1 cellular context compared by ENCODE assay signal in the genomic region with DNA sequence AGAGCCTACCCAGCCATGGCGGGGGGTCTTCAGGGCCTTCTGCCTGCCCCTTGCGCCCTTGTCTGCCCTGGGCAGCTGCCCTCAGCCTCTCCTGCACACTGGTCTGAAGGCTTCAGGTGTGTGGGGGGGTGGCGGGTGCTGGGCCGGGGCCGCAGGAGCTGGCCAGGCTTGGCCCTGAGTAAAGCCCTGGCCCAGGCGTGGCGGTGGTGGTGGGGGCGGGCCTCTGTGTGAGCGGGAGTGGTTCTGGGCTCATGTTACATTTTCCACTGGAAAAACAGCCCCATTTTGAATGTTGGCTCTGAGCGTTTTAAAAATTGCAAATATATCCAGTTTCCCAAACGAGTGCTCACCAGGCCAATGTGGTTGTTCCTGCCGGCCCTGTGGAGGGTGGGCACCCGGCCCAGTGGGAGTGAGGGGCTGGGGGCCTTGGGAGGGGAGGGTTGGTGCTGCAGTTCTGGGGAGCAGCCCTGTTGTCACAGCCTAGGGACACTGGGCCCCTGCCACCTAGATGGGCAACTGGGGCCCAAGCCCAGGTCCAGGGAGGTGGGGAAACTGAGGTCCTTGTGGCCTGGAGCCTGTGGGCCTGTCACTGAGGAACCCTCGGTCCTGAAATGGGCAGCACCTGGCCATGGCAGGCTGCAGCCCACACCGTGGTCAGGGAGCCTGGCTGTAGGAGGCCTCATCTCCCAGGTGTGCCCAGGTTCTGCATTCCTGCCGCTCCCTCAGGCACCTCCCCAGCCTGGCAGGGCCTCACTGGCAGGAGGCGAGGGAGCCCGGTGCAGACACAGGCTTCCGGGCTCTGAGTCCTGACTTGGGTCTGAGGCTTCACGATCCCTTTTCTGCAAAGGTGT.
TF ChIP-seq lines count a peak whose summit lies in the region.

No MANE protein-coding gene starts in this region.

TF ChIP-seq in HepG2, 621 proteins besides CTCF, POLR2A, EP300 and RAD21:
- TF ChIP-seq PLRG1 (conservative IDR thresholded peaks at IDR 0.05) = no peak
- TF ChIP-seq HMG20A (CRISPR knock-in tag; IDR thresholded peaks at IDR 0.05; ENCODE audit: borderline replicate concordance) = no peak
- no peak for TF ChIP-seq ZNF431 (CRISPR knock-in tag; IDR thresholded peaks at IDR 0.05; ENCODE audit: borderline replicate concordance, low read depth)
- TF ChIP-seq, protein P1, sequence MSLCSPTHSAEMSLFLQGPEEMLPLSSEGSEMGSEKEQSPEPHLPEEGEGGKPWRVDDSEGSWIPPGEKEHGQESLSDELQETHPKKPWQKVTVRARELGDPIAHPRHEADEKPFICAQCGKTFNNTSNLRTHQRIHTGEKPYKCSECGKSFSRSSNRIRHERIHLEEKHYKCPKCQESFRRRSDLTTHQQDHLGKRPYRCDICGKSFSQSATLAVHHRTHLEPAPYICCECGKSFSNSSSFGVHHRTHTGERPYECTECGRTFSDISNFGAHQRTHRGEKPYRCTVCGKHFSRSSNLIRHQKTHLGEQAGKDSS (CRISPR knock-in tag; IDR thresholded peaks at IDR 0.05; ENCODE audit: borderline replicate concordance, low read depth) = no peak
- TF ChIP-seq ZNF430 (CRISPR knock-in tag; IDR thresholded peaks at IDR 0.05) = no peak
- TF ChIP-seq, protein P2, sequence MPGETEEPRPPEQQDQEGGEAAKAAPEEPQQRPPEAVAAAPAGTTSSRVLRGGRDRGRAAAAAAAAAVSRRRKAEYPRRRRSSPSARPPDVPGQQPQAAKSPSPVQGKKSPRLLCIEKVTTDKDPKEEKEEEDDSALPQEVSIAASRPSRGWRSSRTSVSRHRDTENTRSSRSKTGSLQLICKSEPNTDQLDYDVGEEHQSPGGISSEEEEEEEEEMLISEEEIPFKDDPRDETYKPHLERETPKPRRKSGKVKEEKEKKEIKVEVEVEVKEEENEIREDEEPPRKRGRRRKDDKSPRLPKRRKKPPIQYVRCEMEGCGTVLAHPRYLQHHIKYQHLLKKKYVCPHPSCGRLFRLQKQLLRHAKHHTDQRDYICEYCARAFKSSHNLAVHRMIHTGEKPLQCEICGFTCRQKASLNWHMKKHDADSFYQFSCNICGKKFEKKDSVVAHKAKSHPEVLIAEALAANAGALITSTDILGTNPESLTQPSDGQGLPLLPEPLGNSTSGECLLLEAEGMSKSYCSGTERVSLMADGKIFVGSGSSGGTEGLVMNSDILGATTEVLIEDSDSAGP (CRISPR knock-in tag; IDR thresholded peaks at IDR 0.05; ENCODE audit: borderline replicate concordance) = 0 out of 2 replicates have a peak, but pooled peaks have one; percentile 30
- TF ChIP-seq, protein P3, sequence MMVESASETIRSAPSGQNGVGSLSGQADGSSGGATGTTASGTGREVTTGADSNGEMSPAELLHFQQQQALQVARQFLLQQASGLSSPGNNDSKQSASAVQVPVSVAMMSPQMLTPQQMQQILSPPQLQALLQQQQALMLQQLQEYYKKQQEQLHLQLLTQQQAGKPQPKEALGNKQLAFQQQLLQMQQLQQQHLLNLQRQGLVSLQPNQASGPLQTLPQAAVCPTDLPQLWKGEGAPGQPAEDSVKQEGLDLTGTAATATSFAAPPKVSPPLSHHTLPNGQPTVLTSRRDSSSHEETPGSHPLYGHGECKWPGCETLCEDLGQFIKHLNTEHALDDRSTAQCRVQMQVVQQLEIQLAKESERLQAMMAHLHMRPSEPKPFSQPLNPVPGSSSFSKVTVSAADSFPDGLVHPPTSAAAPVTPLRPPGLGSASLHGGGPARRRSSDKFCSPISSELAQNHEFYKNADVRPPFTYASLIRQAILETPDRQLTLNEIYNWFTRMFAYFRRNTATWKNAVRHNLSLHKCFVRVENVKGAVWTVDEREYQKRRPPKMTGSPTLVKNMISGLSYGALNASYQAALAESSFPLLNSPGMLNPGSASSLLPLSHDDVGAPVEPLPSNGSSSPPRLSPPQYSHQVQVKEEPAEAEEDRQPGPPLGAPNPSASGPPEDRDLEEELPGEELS (CRISPR knock-in tag; IDR thresholded peaks at IDR 0.05) = no peak
- TF ChIP-seq SIX4 (CRISPR knock-in tag; IDR thresholded peaks at IDR 0.05) = peak; percentile 65
- TF ChIP-seq, protein P4, sequence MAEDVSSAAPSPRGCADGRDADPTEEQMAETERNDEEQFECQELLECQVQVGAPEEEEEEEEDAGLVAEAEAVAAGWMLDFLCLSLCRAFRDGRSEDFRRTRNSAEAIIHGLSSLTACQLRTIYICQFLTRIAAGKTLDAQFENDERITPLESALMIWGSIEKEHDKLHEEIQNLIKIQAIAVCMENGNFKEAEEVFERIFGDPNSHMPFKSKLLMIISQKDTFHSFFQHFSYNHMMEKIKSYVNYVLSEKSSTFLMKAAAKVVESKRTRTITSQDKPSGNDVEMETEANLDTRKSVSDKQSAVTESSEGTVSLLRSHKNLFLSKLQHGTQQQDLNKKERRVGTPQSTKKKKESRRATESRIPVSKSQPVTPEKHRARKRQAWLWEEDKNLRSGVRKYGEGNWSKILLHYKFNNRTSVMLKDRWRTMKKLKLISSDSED (CRISPR knock-in tag; IDR thresholded peaks at IDR 0.05) = no peak
- TF ChIP-seq, protein P5, sequence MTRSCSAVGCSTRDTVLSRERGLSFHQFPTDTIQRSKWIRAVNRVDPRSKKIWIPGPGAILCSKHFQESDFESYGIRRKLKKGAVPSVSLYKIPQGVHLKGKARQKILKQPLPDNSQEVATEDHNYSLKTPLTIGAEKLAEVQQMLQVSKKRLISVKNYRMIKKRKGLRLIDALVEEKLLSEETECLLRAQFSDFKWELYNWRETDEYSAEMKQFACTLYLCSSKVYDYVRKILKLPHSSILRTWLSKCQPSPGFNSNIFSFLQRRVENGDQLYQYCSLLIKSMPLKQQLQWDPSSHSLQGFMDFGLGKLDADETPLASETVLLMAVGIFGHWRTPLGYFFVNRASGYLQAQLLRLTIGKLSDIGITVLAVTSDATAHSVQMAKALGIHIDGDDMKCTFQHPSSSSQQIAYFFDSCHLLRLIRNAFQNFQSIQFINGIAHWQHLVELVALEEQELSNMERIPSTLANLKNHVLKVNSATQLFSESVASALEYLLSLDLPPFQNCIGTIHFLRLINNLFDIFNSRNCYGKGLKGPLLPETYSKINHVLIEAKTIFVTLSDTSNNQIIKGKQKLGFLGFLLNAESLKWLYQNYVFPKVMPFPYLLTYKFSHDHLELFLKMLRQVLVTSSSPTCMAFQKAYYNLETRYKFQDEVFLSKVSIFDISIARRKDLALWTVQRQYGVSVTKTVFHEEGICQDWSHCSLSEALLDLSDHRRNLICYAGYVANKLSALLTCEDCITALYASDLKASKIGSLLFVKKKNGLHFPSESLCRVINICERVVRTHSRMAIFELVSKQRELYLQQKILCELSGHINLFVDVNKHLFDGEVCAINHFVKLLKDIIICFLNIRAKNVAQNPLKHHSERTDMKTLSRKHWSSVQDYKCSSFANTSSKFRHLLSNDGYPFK (CRISPR knock-in tag; IDR thresholded peaks at IDR 0.05; ENCODE audit: borderline replicate concordance) = no peak
- TF ChIP-seq RBM22 (optimal IDR thresholded peaks at IDR 0.05; ENCODE audit: low read length) = no peak
- TF ChIP-seq EEA1 (CRISPR knock-in tag; IDR thresholded peaks at IDR 0.05; ENCODE audit: borderline replicate concordance) = no peak
- TF ChIP-seq XBP1 (CRISPR knock-in tag; IDR thresholded peaks at IDR 0.05) = no peak
- TF ChIP-seq, protein P6, sequence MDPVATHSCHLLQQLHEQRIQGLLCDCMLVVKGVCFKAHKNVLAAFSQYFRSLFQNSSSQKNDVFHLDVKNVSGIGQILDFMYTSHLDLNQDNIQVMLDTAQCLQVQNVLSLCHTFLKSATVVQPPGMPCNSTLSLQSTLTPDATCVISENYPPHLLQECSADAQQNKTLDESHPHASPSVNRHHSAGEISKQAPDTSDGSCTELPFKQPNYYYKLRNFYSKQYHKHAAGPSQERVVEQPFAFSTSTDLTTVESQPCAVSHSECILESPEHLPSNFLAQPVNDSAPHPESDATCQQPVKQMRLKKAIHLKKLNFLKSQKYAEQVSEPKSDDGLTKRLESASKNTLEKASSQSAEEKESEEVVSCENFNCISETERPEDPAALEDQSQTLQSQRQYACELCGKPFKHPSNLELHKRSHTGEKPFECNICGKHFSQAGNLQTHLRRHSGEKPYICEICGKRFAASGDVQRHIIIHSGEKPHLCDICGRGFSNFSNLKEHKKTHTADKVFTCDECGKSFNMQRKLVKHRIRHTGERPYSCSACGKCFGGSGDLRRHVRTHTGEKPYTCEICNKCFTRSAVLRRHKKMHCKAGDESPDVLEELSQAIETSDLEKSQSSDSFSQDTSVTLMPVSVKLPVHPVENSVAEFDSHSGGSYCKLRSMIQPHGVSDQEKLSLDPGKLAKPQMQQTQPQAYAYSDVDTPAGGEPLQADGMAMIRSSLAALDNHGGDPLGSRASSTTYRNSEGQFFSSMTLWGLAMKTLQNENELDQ (CRISPR knock-in tag; IDR thresholded peaks at IDR 0.05; ENCODE audit: borderline replicate concordance) = no peak
- TF ChIP-seq ATM (IDR thresholded peaks at IDR 0.05; ENCODE audit: borderline replicate concordance) = no peak
- TF ChIP-seq ZNF232 (CRISPR knock-in tag; IDR thresholded peaks at IDR 0.05; ENCODE audit: borderline replicate concordance) = no peak
- no peak for TF ChIP-seq ZNF883 (CRISPR knock-in tag; IDR thresholded peaks at IDR 0.05; ENCODE audit: not compliant biosample characterization)
- TF ChIP-seq ZNF567 (CRISPR knock-in tag; IDR thresholded peaks at IDR 0.05; ENCODE audit: borderline replicate concordance) = no peak
- TF ChIP-seq REPIN1 (CRISPR knock-in tag; IDR thresholded peaks at IDR 0.05; ENCODE audit: borderline replicate concordance, low read depth) = no peak
- TF ChIP-seq, protein P7, sequence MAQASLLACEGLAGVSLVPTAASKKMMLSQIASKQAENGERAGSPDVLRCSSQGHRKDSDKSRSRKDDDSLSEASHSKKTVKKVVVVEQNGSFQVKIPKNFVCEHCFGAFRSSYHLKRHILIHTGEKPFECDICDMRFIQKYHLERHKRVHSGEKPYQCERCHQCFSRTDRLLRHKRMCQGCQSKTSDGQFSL (CRISPR knock-in tag; IDR thresholded peaks at IDR 0.05) = peak; percentile 48; the same call in 1 of the 2 replicates
- TF ChIP-seq TAF1 (CRISPR knock-in tag; IDR thresholded peaks at IDR 0.05) = no peak
